Comparison of ENCODE assay signal across 15 cellular contexts in genomic region chr21:24045373-24045772, GRCh38.
A peak's percentile ranks its signal among the peaks of the same experiment; 100 is the strongest.
DNase-seq lines count a peak whose midpoint lies in the region; ATAC-seq and TF ChIP-seq lines count a peak whose summit lies in the region.
"Had no signal": no experiment of that assay in that cellular context is flagged by ENCODE, and none has a peak within 500 bp of the region (broad histone marks: within the 10 kb centered on the region; RNA-seq: fewer than 3 reads in every experiment).

No MANE protein-coding gene starts in this region.

- WGBS in spleen, 5 donors: 58 to 82% (median 68%) methylated on average over 4 of the region's 4 CpGs
- WGBS in hepatocyte (ENCODE audit: low lambda C conversion rate, missing lambda C conversion rate): 60% methylated on average over 4 of the region's 4 CpGs

- H3K9ac ChIP-seq in BLaER1 treated with 17β-estradiol and CSF1 and Interleukin-3, amounts not matched to agents 10 nM and 100 nM: no peak overlapping the region
- H3K9ac ChIP-seq in OCI-LY3 (ENCODE audit: low read length): no peak overlapping the region
- H3K9ac ChIP-seq: KMS-11 had no signal

- no peak for TF ChIP-seq CTCF in OCI-LY3 (IDR thresholded peaks at IDR 0.05; ENCODE audit: low read depth, low read length)
- no peak for TF ChIP-seq CTCF in dorsolateral prefrontal cortex (IDR thresholded peaks at IDR 0.05 in 54 of 56, conservative IDR thresholded peaks at IDR 0.05 in 2 of 56; ENCODE audit: low read depth in 1 of 56, partially characterized antibody in 56 of 56)
- no peak for TF ChIP-seq CTCF in spleen (IDR thresholded peaks at IDR 0.05 in 8 of 11, conservative IDR thresholded peaks at IDR 0.05 in 3 of 11)
- TF ChIP-seq CTCF in hepatocyte (IDR thresholded peaks at IDR 0.05; ENCODE audit: poor library complexity): no peak
- no peak for TF ChIP-seq CTCF in upper lobe of right lung (IDR thresholded peaks at IDR 0.05)

- no peaks in the 10 kb centered on the region for H4K20me1 ChIP-seq in BLaER1 treated with 17β-estradiol and CSF1 and Interleukin-3, amounts not matched to agents 10 nM and 100 nM
- H4K20me1 ChIP-seq in OCI-LY3 (ENCODE audit: insufficient read depth, low read length): no peaks in the 10 kb centered on the region
- H4K20me1 ChIP-seq in hepatocyte (ENCODE audit: insufficient read depth, poor library complexity, severe bottlenecking): no peaks in the 10 kb centered on the region

- peak overlapping the region; percentile 54; the same call in 1 of the 2 replicates for H2AFZ ChIP-seq in OCI-LY3 (ENCODE audit: low read depth, low read length)
- no peak overlapping the region for H2AFZ ChIP-seq in hepatocyte

- DNase-seq in dorsolateral prefrontal cortex (no peak), spleen (no peak), hepatocyte (ENCODE audit: low spot score) (no peak), upper lobe of right lung (no peak)
- DNase-seq: DMS79 treated with DMSO at 0.1 percent for 48 hours, H9, NCI-H187, NCI-H2107, NCI-H2227 treated with DMSO at 0.1 percent for 48 hours had no signal

- peaks cover 0 to 5% (median 0%) of the 10 kb centered on the region in 11 experiments; a peak in 1 of 22 replicates for H3K27me3 ChIP-seq in BLaER1 treated with 17β-estradiol and CSF1 and Interleukin-3, amounts not matched to agents 10 nM and 100 nM
- H3K27me3 ChIP-seq in OCI-LY3 (ENCODE audit: low read depth, low read length) (no peaks in the 10 kb centered on the region), dorsolateral prefrontal cortex (no peaks in the 10 kb centered on the region), spleen (replicated peaks in 1 of 7) (no peaks in the 10 kb centered on the region), hepatocyte (no peaks in the 10 kb centered on the region), upper lobe of right lung (no peaks in the 10 kb centered on the region)
- H3K27me3 ChIP-seq: SJSA1 had no signal

- H3K4me1 ChIP-seq in BLaER1 treated with 17β-estradiol and CSF1 and Interleukin-3, amounts not matched to agents 10 nM and 100 nM: peaks cover 24 to 53% (median 34%) of the 10 kb centered on the region in 10 experiments
- peaks cover 10% of the 10 kb centered on the region for H3K4me1 ChIP-seq in OCI-LY3 (ENCODE audit: low read length)
- peaks cover 5 to 58% (median 22%) of the 10 kb centered on the region in 6 donors for H3K4me1 ChIP-seq in spleen
- H3K4me1 ChIP-seq in hepatocyte (ENCODE audit: insufficient read depth): no peaks in the 10 kb centered on the region
- no peaks in the 10 kb centered on the region for H3K4me1 ChIP-seq in upper lobe of right lung
- H3K4me1 ChIP-seq: SJSA1 had no signal

- H3K36me3 ChIP-seq in BLaER1 treated with 17β-estradiol and CSF1 and Interleukin-3, amounts not matched to agents 10 nM and 100 nM: no peaks in the 10 kb centered on the region
- H3K36me3 ChIP-seq in OCI-LY3 (replicated peaks; ENCODE audit: low read depth, low read length) (no peaks in the 10 kb centered on the region), spleen (no peaks in the 10 kb centered on the region), hepatocyte (replicated peaks; ENCODE audit: insufficient read depth, low read depth) (no peaks in the 10 kb centered on the region), upper lobe of right lung (no peaks in the 10 kb centered on the region)
- H3K36me3 ChIP-seq: SJSA1 had no signal

- H3K4me2 ChIP-seq in BLaER1 treated with 17β-estradiol and CSF1 and Interleukin-3, amounts not matched to agents 10 nM and 100 nM: peak overlapping the region in 8 of 11 experiments; percentile 40 to 82 (median 59); a peak in 11 of 22 replicates
- H3K4me2 ChIP-seq in OCI-LY3 (ENCODE audit: low read length) (0 out of 2 replicates have a peak overlapping the region, but pooled peaks have one; percentile 4), hepatocyte (no peak overlapping the region)
- H3K4me2 ChIP-seq: KMS-11 had no signal

- peaks cover 0 to 35% (median 18%) of the 10 kb centered on the region in 11 experiments; a peak in 16 of 22 replicates for H3K9me3 ChIP-seq in BLaER1 treated with 17β-estradiol and CSF1 and Interleukin-3, amounts not matched to agents 10 nM and 100 nM (replicated peaks in 1 of 11)
- H3K9me3 ChIP-seq in OCI-LY3 (ENCODE audit: insufficient read depth, low read length): no peaks in the 10 kb centered on the region
- H3K9me3 ChIP-seq in spleen: no peaks in the 10 kb centered on the region
- no peaks in the 10 kb centered on the region for H3K9me3 ChIP-seq in hepatocyte (ENCODE audit: low read depth)
- H3K9me3 ChIP-seq in upper lobe of right lung: no peaks in the 10 kb centered on the region
- H3K9me3 ChIP-seq: SJSA1 had no signal

- H3K27ac ChIP-seq in BLaER1 treated with 17β-estradiol and CSF1 and Interleukin-3, amounts not matched to agents 10 nM and 100 nM: no peak overlapping the region
- no peak overlapping the region for H3K27ac ChIP-seq in OCI-LY3 (ENCODE audit: low read length)
- peak overlapping the region in 55 of 59 donors; percentile 7 to 91 (median 74) for H3K27ac ChIP-seq in dorsolateral prefrontal cortex
- peak overlapping the region in 6 of 8 donors; percentile 23 to 78 (median 57) for H3K27ac ChIP-seq in spleen
- no peak overlapping the region for H3K27ac ChIP-seq in hepatocyte
- no peak overlapping the region for H3K27ac ChIP-seq in upper lobe of right lung
- H3K27ac ChIP-seq: HL-60, KMS-11, SJSA1 had no signal

- H3K4me3 ChIP-seq in BLaER1 treated with 17β-estradiol and CSF1 and Interleukin-3, amounts not matched to agents 10 nM and 100 nM: no peak overlapping the region
- no peak overlapping the region for H3K4me3 ChIP-seq in OCI-LY3 (ENCODE audit: low read length)
- H3K4me3 ChIP-seq in dorsolateral prefrontal cortex: peak overlapping the region in 25 of 59 donors; percentile 9 to 53 (median 28)
- H3K4me3 ChIP-seq in spleen: no peak overlapping the region
- no peak overlapping the region for H3K4me3 ChIP-seq in hepatocyte
- H3K4me3 ChIP-seq in upper lobe of right lung: no peak overlapping the region
- H3K4me3 ChIP-seq: SJSA1 had no signal

- no peak for TF ChIP-seq POLR2A in spleen (IDR thresholded peaks at IDR 0.05)
- TF ChIP-seq POLR2A in GM18505 (IDR thresholded peaks at IDR 0.05; ENCODE audit: borderline replicate concordance, extremely low read depth, insufficient read depth, insufficient read length): no peak

- intact Hi-C loops in dorsolateral prefrontal cortex (cut with DNase I) (loop anchor here (2.0 to 10.0 kb wide), 4 partner anchors 69 to 191 kb away; no protein-coding TSS in a partner anchor), spleen (cut with DNase I; ENCODE audit: low total_unique reads) (no loop called here), upper lobe of right lung (cut with DNase I) (no loop called here)

- H3K79me2 ChIP-seq in OCI-LY3 (ENCODE audit: low read length) (no peaks in the 10 kb centered on the region), hepatocyte (no peaks in the 10 kb centered on the region)

- H3K9me2 ChIP-seq in hepatocyte (replicated peaks; ENCODE audit: insufficient read depth): no peaks in the 10 kb centered on the region

- ATAC-seq in GM18505 (IDR thresholded peaks at IDR 0.05; ENCODE audit: unreplicated experiment) (no peak), upper lobe of right lung (no peak)

Comparison
In these comparisons a context has a peak if more than half of its experiments do, and no peak if none do; other contexts are left out.
1. H3K27ac ChIP-seq: peak in dorsolateral prefrontal cortex (55 of 59) and spleen (6 of 8); none in BLaER1 treated with 17β-estradiol and CSF1 and Interleukin-3, amounts not matched to agents 10 nM and 100 nM (0 of 11), OCI-LY3 (single experiment), hepatocyte (single experiment) and upper lobe of right lung (single experiment).
2. intact Hi-C loops: an anchor here in dorsolateral prefrontal cortex (2.0 to 10.0 kb wide); none called in spleen and upper lobe of right lung.